In genomic region chr15:56887782-56888127, GRCh38 we compare ENCODE assay signal across 9 cellular contexts. TPM values are rescaled to one million over a fixed set of nuclear protein-coding genes. Genes with fewer than 3 reads are reported as not detected.
A peak's percentile ranks its signal among the peaks of the same experiment; 100 is the strongest.
DNase-seq lines count a peak whose midpoint lies in the region; ATAC-seq, FAIRE-seq and TF ChIP-seq lines count a peak whose summit lies in the region.
"Had no signal": no experiment of that assay in that cellular context is flagged by ENCODE, and none has a peak within 500 bp of the region (broad histone marks: within the 10 kb centered on the region; RNA-seq: fewer than 3 reads in every experiment).

No MANE protein-coding gene starts in this region.

- peak overlapping the region; percentile 78 for H3K4me3 ChIP-seq in left ventricle myocardium inferior
- peak overlapping the region; percentile 59 for H3K4me3 ChIP-seq in bronchial epithelial cell (ENCODE audit: low read depth, low read length)
- H3K4me3 ChIP-seq in mucosa of descending colon = peak overlapping the region; percentile 36

- no peak for FAIRE-seq in bronchial epithelial cell (lab: Jason Lieb, UNC)
- FAIRE-seq: G401.6 had no signal

- H3K4me1 ChIP-seq in left ventricle myocardium inferior = peaks cover 34% of the 10 kb centered on the region
- peaks cover 4% of the 10 kb centered on the region for H3K4me1 ChIP-seq in mucosa of descending colon (ENCODE audit: low read depth)

- intact Hi-C loops in left ventricle myocardium inferior (cut with micrococcal nuclease) = loop anchor here (5.0 kb wide), 1 partner anchor 35 kb away; no protein-coding TSS in a partner anchor
- intact Hi-C loops in left ventricle myocardium superior (cut with micrococcal nuclease) = no loop called here
- intact Hi-C loops in mucosa of descending colon (cut with DNase I, micrococcal nuclease) = no loop called here

- TF ChIP-seq CTCF in left ventricle myocardium inferior (IDR thresholded peaks at IDR 0.05; ENCODE audit: borderline replicate concordance) (no peak), bronchial epithelial cell (IDR thresholded peaks at IDR 0.05; ENCODE audit: insufficient read depth, low read length, severe bottlenecking) (no peak), mucosa of descending colon (IDR thresholded peaks at IDR 0.05) (no peak)

- DNase-seq in left ventricle myocardium inferior (no peak), left ventricle myocardium superior (no peak), bronchial epithelial cell (ENCODE audit: low read depth) (no peak), mucosa of descending colon (no peak), NCI-H187 treated with DMSO at 0.1 percent for 48 hours (lab: John Stamatoyannopoulos, UW) (no peak), NCI-H1417 (lab: John Stamatoyannopoulos, UW) (no peak)

- no peaks in the 10 kb centered on the region for H3K9me3 ChIP-seq in left ventricle myocardium inferior (replicated peaks)
- H3K9me3 ChIP-seq in mucosa of descending colon = no peaks in the 10 kb centered on the region

- H3K27ac ChIP-seq in left ventricle myocardium inferior (replicated peaks) = peak overlapping the region; percentile 99

- ATAC-seq in left ventricle myocardium superior (no peak), mucosa of descending colon (no peak), GM21619 (IDR thresholded peaks at IDR 0.05; ENCODE audit: unreplicated experiment) (no peak), HG03196 (IDR thresholded peaks at IDR 0.05; ENCODE audit: unreplicated experiment) (no peak)

- H3K36me3 ChIP-seq in left ventricle myocardium inferior = no peaks in the 10 kb centered on the region
- no peaks in the 10 kb centered on the region for H3K36me3 ChIP-seq in bronchial epithelial cell (ENCODE audit: control insufficient read depth, insufficient read depth, low read length)
- H3K36me3 ChIP-seq in mucosa of descending colon (ENCODE audit: low read depth) = no peaks in the 10 kb centered on the region

- H3K27me3 ChIP-seq in left ventricle myocardium inferior (ENCODE audit: low read depth) = no peaks in the 10 kb centered on the region
- H3K27me3 ChIP-seq in bronchial epithelial cell (ENCODE audit: control insufficient read depth, insufficient read depth, low read length) = no peaks in the 10 kb centered on the region

RNA-seq across cellular contexts. Expression of gene TCF12, which starts 30.7 kb away (rescaled TPM):
- total RNA-seq in left ventricle myocardium inferior (52.1 TPM), left ventricle myocardium superior (48.4 TPM), bronchial epithelial cell (33.2 and 69.3 TPM in 2 replicates), mucosa of descending colon (100 to 1,000 TPM in 2 of 3 donors, 10 to 100 TPM in 1; 74.1 to 118 (median 106) TPM)
